In genomic region chr17:76382305-76382802, GRCh38 we compare ENCODE assay signal across 8 cellular contexts. TPM values are rescaled to one million over a fixed set of nuclear protein-coding genes. Genes with fewer than 3 reads are reported as not detected.
A peak's percentile ranks its signal among the peaks of the same experiment; 100 is the strongest.
DNase-seq lines count a peak whose midpoint lies in the region; ATAC-seq and TF ChIP-seq lines count a peak whose summit lies in the region.

No MANE protein-coding gene starts in this region.

- TF ChIP-seq POLR2A in ovary (IDR thresholded peaks at IDR 0.05), result no peak

- H3K4me1 ChIP-seq in ovary (ENCODE audit: insufficient read depth), result peaks cover 12% of the 10 kb centered on the region

- H3K27ac ChIP-seq in ovary, result no peak overlapping the region

- no peaks in the 10 kb centered on the region for H3K27me3 Mint-ChIP-seq in activated CD4-positive, alpha-beta T cell treated with anti-CD3 and anti-CD28 coated beads, Interleukin-2, amount 10 ng/mL, durations not matched to agents 24 days and 14 days

- no peaks in the 10 kb centered on the region for H3K9me3 ChIP-seq in ovary

- no peak for TF ChIP-seq EP300 in ovary (IDR thresholded peaks at IDR 0.05)

- H3K4me3 Mint-ChIP-seq in activated CD4-positive, alpha-beta T cell treated with anti-CD3 and anti-CD28 coated beads, Interleukin-2, amount 10 ng/mL, durations not matched to agents 24 days and 14 days, result peak overlapping the region; percentile 92

- peak; percentile 90 for DNase-seq in ELR (ENCODE audit: low read depth)
- DNase-seq in activated CD4-positive, alpha-beta T cell treated with anti-CD3 and anti-CD28 coated beads, Interleukin-2, amount 10 ng/mL, durations not matched to agents 24 days and 14 days, result no peak
- DNase-seq in fibroblast of the aortic adventitia (ENCODE audit: low read depth), result no peak
- DNase-seq in ovary, result peak in 1 of 5 donors; percentile 36
- no peak for DNase-seq in NCI-H82 treated with DMSO at 0.1 percent for 48 hours (lab: John Stamatoyannopoulos, UW; ENCODE audit: unreplicated experiment)
- DNase-seq in germinal center (ENCODE audit: low spot score), result no peak

- H3K36me3 ChIP-seq in ovary, result no peaks in the 10 kb centered on the region

- intact Hi-C loops in activated CD4-positive, alpha-beta T cell treated with anti-CD3 and anti-CD28 coated beads, Interleukin-2, amount 10 ng/mL, durations not matched to agents 24 days and 14 days (cut with micrococcal nuclease), result loop anchor here (2.0 to 5.0 kb wide), 3 partner anchors 80 to 1575 kb away; partner anchors contain the start of gene TNRC6C
- intact Hi-C loops in ovary (cut with DNase I), result no loop called here

- H3K4me3 ChIP-seq in fibroblast of the aortic adventitia (ENCODE audit: low read depth, low read length), result peak overlapping the region; percentile 78
- H3K4me3 ChIP-seq in ovary, result peak overlapping the region; percentile 41

- ATAC-seq in GM21717 (IDR thresholded peaks at IDR 0.05; ENCODE audit: unreplicated experiment) (no peak), HG03280 (IDR thresholded peaks at IDR 0.05; ENCODE audit: unreplicated experiment) (no peak)

- H3K27me3 ChIP-seq in ovary, result no peaks in the 10 kb centered on the region

- no peaks in the 10 kb centered on the region for H3K9me3 Mint-ChIP-seq in activated CD4-positive, alpha-beta T cell treated with anti-CD3 and anti-CD28 coated beads, Interleukin-2, amount 10 ng/mL, durations not matched to agents 24 days and 14 days

- no peak for TF ChIP-seq CTCF in fibroblast of the aortic adventitia (IDR thresholded peaks at IDR 0.05; ENCODE audit: insufficient read depth, low read length)
- TF ChIP-seq CTCF in ovary (IDR thresholded peaks at IDR 0.05), result no peak

- 25 to 39% (median 27%) methylated on average over 19 to 21 of the region's 21 CpGs for WGBS in ovary, 3 donors

- H3K36me3 Mint-ChIP-seq in activated CD4-positive, alpha-beta T cell treated with anti-CD3 and anti-CD28 coated beads, Interleukin-2, amount 10 ng/mL, durations not matched to agents 24 days and 14 days (ENCODE audit: low read depth), result peaks cover 4% of the 10 kb centered on the region

- no peak overlapping the region for H3K27ac Mint-ChIP-seq in activated CD4-positive, alpha-beta T cell treated with anti-CD3 and anti-CD28 coated beads, Interleukin-2, amount 10 ng/mL, durations not matched to agents 24 days and 14 days

- peaks cover 13% of the 10 kb centered on the region for H3K4me1 Mint-ChIP-seq in activated CD4-positive, alpha-beta T cell treated with anti-CD3 and anti-CD28 coated beads, Interleukin-2, amount 10 ng/mL, durations not matched to agents 24 days and 14 days

RNA-seq across cellular contexts. Expression of gene SPHK1, which starts 2.1 kb away (rescaled TPM):
- 26.8 and 27.6 TPM in 2 replicates for total RNA-seq in activated CD4-positive, alpha-beta T cell treated with anti-CD3 and anti-CD28 coated beads, Interleukin-2, amount 10 ng/mL, durations not matched to agents 24 days and 14 days
- total RNA-seq in fibroblast of the aortic adventitia (ENCODE audit: low replicate concordance) (31.7 and 84.0 TPM in 2 replicates), ovary (1 to 10 TPM; 1.8 to 9.2 (median 3.7) TPM)
- 1 to 10 TPM in 1 of 2 donors, under 1 TPM in 1; 0.80 to 4.0 TPM for polyA plus RNA-seq in ovary

RNA-seq across cellular contexts. Expression of gene PRPSAP1, which starts 28.6 kb away (rescaled TPM):
- 37.2 and 45.2 TPM in 2 replicates for total RNA-seq in activated CD4-positive, alpha-beta T cell treated with anti-CD3 and anti-CD28 coated beads, Interleukin-2, amount 10 ng/mL, durations not matched to agents 24 days and 14 days
- total RNA-seq in fibroblast of the aortic adventitia (ENCODE audit: low replicate concordance) (48.1 and 57.9 TPM in 2 replicates), ovary (10 to 100 TPM; 26.1 to 50.4 (median 44.5) TPM)
- polyA plus RNA-seq in ovary, result 10 to 100 TPM; 42.9 to 57.9 TPM
